ENCODE assay signal across 29 cellular contexts in genomic region chr7:105978974-105979373, GRCh38.
"Had no signal": no experiment of that assay in that cellular context is flagged by ENCODE, and none has a peak within 500 bp of the region (broad histone marks: within the 10 kb centered on the region; RNA-seq: fewer than 3 reads in every experiment).

No MANE protein-coding gene starts in this region.

- ATAC-seq: activated CD8-positive, alpha-beta memory T cell treated with anti-CD3 and anti-CD28 coated beads, Interleukin-2, amount 10 ng/mL, durations not matched to agents 7 days and 5 days; activated CD8-positive, alpha-beta T cell treated with anti-CD3 and anti-CD28 coated beads for 36 hours; activated naive CD8-positive, alpha-beta T cell treated with anti-CD3 and anti-CD28 coated beads, Interleukin-2, amount 50 U/mL, for 24 hours had no signal

- H3K4me1 ChIP-seq: ascending aorta, breast epithelium had no signal

- FAIRE-seq: TTC549 had no signal

- H3K4me3 ChIP-seq: ascending aorta, body of pancreas, breast epithelium had no signal

- H3K36me3 ChIP-seq: ascending aorta, brain microvascular endothelial cell, breast epithelium had no signal

- H3K9me3 ChIP-seq: ascending aorta, body of pancreas, breast epithelium had no signal

- H3K27ac ChIP-seq: ascending aorta, body of pancreas, brain microvascular endothelial cell, breast epithelium, VCaP had no signal

- DNase-seq: activated B cell treated with CpG ODN at 0.5 μM for 24 hours; activated CD4-positive, alpha-beta memory T cell treated with anti-CD3 and anti-CD28 coated beads for 36 hours; activated CD4-positive, alpha-beta T cell treated with anti-CD3 and anti-CD28 coated beads for 4 hours; activated CD4-positive, alpha-beta T cell treated with anti-CD3 and anti-CD28 coated beads, Interleukin-2, amount 10 ng/mL, durations not matched to agents 24 days and 14 days; activated CD4-positive, alpha-beta T cell treated with anti-CD3 and anti-CD28 coated beads, Interleukin-2, amount 50 U/mL, for 1 hour; activated CD4-positive, alpha-beta T cell treated with anti-CD3 and anti-CD28 coated beads, Interleukin-2, amount 50 U/mL, for 4 hours; activated CD4-positive, CD25-positive, alpha-beta regulatory T cell treated with anti-CD3 and anti-CD28 coated beads, Interleukin-2, amount 50 U/mL, for 72 hours; activated CD8-positive, alpha-beta memory T cell treated with anti-CD3 and anti-CD28 coated beads, Interleukin-2, amount 10 ng/mL, durations not matched to agents 7 days and 5 days; activated CD8-positive, alpha-beta memory T cell treated with anti-CD3 and anti-CD28 coated beads, Interleukin-2, amount 50 U/mL, for 48 hours; activated CD8-positive, alpha-beta T cell treated with anti-CD3 and anti-CD28 coated beads for 36 hours; activated effector memory CD4-positive, alpha-beta T cell treated with anti-CD3 and anti-CD28 coated beads, Interleukin-2, amount 50 U/mL, for 16 hours; activated naive CD4-positive, alpha-beta T cell treated with anti-CD3 and anti-CD28 coated beads, Interleukin-2, amount 10 ng/mL, durations not matched to agents 7 days and 5 days; activated naive CD4-positive, alpha-beta T cell treated with Interleukin-2 at 50 U/mL for 16 hours; activated naive CD8-positive, alpha-beta T cell treated with anti-CD3 and anti-CD28 coated beads, Interleukin-2, amount 10 ng/mL, durations not matched to agents 7 days and 5 days; activated naive CD8-positive, alpha-beta T cell treated with anti-CD3 and anti-CD28 coated beads, Interleukin-2, amount 50 U/mL, for 24 hours; activated T-cell treated with anti-CD3 and anti-CD28 coated beads, Interleukin-2, amount 50 U/mL, for 24 hours; activated T-cell treated with anti-CD3 and anti-CD28 coated beads, Interleukin-2, amount 50 U/mL, for 48 hours; amygdala; anterior cingulate cortex; brain microvascular endothelial cell; central memory CD4-positive, alpha-beta T cell; T-helper 1 cell; T-helper 2 cell; T-helper 9 cell had no signal

- H3K27me3 ChIP-seq: ascending aorta, body of pancreas, brain microvascular endothelial cell, breast epithelium had no signal
